22 cellular contexts compared by ENCODE assay signal in the genomic region with DNA sequence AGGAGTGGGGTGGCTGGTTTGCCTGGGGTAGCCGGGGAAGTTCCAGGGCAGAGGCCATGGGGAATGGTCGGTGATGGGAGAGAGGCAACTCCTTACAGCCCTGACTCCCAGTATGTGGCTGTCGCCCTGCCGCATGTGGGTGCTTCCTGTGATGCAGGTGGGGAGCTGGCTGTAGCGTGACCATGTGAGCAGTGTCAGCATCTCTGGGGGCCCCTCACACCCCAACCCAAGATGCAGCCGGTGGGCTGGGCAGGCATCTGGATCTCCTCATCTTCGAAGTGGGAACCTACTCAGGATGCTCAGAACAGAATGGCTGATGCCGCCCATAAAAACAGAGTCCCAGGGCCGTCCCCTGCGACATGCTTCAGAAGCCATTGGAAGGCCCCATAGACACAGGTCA. TPM values are rescaled to one million over a fixed set of nuclear protein-coding genes. Genes with fewer than 3 reads are reported as not detected.
"Had no signal": no experiment of that assay in that cellular context is flagged by ENCODE, and none has a peak within 500 bp of the region (broad histone marks: within the 10 kb centered on the region; RNA-seq: fewer than 3 reads in every experiment).

No MANE protein-coding gene starts in this region.

- H3K4me3 ChIP-seq: K562 had no signal

- DNase-seq: Kasumi-1, MM.1S, NCI-H1092 treated with DMSO at 0.1 percent for 48 hours, NCI-H1436, NCI-H187, NCI-H2029, NCI-H2081 treated with DMSO at 0.1 percent for 48 hours, NCI-H2171, NCI-H226, NCI-H446, NCI-H510A, NCI-H524 treated with DMSO at 0.1 percent for 48 hours, NCI-H69, NCI-H774, RPMI8226, SHP77, SK-N-SH had no signal

- H3K4me2 ChIP-seq: KMS-11, SK-N-SH had no signal

- H3K27ac Mint-ChIP-seq: IgD-negative memory B cell had no signal

- H3K9ac ChIP-seq: KMS-11, SK-N-SH had no signal

- H3K36me3 Mint-ChIP-seq: IgD-negative memory B cell had no signal

- H3K27ac ChIP-seq: KMS-11 had no signal

- H3K9me3 ChIP-seq: SK-N-SH had no signal

- H3K9me3 Mint-ChIP-seq: IgD-negative memory B cell had no signal

- FAIRE-seq: K562, RCC 7860 had no signal

RNA-seq across cellular contexts. Expression of a gene that starts 45.0 kb away (rescaled TPM):
- total RNA-seq: HT1080 had no signal
- polyA plus RNA-seq: K562, SK-N-SH had no signal
